In the genomic region with DNA sequence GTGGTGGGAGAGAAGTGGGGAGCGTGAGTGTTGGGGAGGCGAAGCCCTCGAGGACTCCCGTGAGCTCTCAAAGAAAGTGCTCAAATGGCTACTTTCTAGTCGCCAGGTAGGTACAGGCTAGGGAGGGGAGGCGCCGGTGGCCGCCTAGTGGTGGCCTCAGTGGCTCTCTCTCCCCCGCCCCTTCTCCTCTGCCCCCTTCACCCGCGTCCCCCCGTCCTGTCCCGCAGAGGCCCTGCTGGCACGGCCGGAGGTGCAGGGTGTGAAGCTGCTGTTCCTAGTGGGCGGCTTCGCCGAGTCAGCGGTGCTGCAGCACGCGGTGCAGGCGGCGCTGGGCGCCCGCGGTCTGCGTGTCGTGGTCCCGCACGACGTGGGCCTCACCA, we compare ENCODE assay signal across 15 cellular contexts. TPM values are rescaled to one million over a fixed set of nuclear protein-coding genes. Genes with fewer than 3 reads are reported as not detected.
DNase-seq lines count a peak whose midpoint lies in the region; TF ChIP-seq lines count a peak whose summit lies in the region.
"Had no signal": no experiment of that assay in that cellular context is flagged by ENCODE, and none has a peak within 500 bp of the region (broad histone marks: within the 10 kb centered on the region; RNA-seq: fewer than 3 reads in every experiment).

No MANE protein-coding gene starts in this region.

- peak overlapping the region; percentile 30 for H3K4me3 ChIP-seq in HEK293 (ENCODE audit: low read depth, low read length)
- peak overlapping the region; percentile 57 to 68 for H3K4me3 ChIP-seq in ascending aorta
- peak overlapping the region; percentile 50 for H3K4me3 ChIP-seq in iPS-18a (ENCODE audit: low read length)
- peak overlapping the region in 4 of 7 experiments; percentile 21 to 46 (median 40) for H3K4me3 ChIP-seq in skin epidermis

- H3K4me1 ChIP-seq in HEK293 (ENCODE audit: control insufficient read depth, insufficient read depth, low read length) (peaks cover 4% of the 10 kb centered on the region; the same call in 1 of the 2 replicates), ascending aorta (peaks cover 3 to 8% of the 10 kb centered on the region in 2 donors), iPS-18a (ENCODE audit: control insufficient read depth, low read depth, low read length) (peaks cover 8% of the 10 kb centered on the region)

- no peak overlapping the region for H3K27ac ChIP-seq in HEK293 (ENCODE audit: extremely low read depth, low read depth, low read length)
- H3K27ac ChIP-seq in ascending aorta, result no peak overlapping the region
- no peak overlapping the region for H3K27ac ChIP-seq in iPS-18a (ENCODE audit: low read length)
- no peak overlapping the region for H3K27ac ChIP-seq in skin epidermis

- CTCF ChIA-PET in HEK293 (lab: Yijun Ruan, JAX), result interaction anchor here (0.6 to 9.8 kb wide), 16 partner anchors 10 to 238 kb away, joined by 3 to 133 read pairs (median 5); a partner anchor contains a TSS

- DNase-seq in ascending aorta (ENCODE audit: low spot score in 2 of 2), result no peak
- DNase-seq in NCI-H748 treated with DMSO at 0.1 percent for 48 hours (lab: John Stamatoyannopoulos, UW), result no peak
- DNase-seq in epidermal melanocyte (ENCODE audit: insufficient read length, low spot score), result no peak
- no peak for DNase-seq in NCI-H524 treated with DMSO at 0.1 percent for 48 hours (lab: John Stamatoyannopoulos, UW)
- DNase-seq: hippocampal formation, NCI-H2227 treated with DMSO at 0.1 percent for 48 hours, OCI-M1 had no signal

- POLR2A ChIA-PET in HEK293 (lab: Yijun Ruan, JAX), result interaction anchor here (0.5 to 3.2 kb wide), 5 partner anchors 14 to 128 kb away, joined by 3 to 17 read pairs (median 4); a partner anchor contains a TSS

- no peaks in the 10 kb centered on the region for H3K9me3 ChIP-seq in HEK293 (ENCODE audit: control insufficient read depth, insufficient read depth, low read depth, low read length)
- H3K9me3 ChIP-seq in ascending aorta, result no peaks in the 10 kb centered on the region
- no peaks in the 10 kb centered on the region for H3K9me3 ChIP-seq in iPS-18a (ENCODE audit: control insufficient read depth, low read depth, low read length)

- TF ChIP-seq CTCF in HEK293 (tag by site-specific recombination; IDR thresholded peaks at IDR 0.05) (no peak), ascending aorta (IDR thresholded peaks at IDR 0.05) (no peak)

- no peak overlapping the region for H3K9ac ChIP-seq in iPS-18a (ENCODE audit: low read length)

- H3K27me3 ChIP-seq in ascending aorta (no peaks in the 10 kb centered on the region), iPS-18a (ENCODE audit: control insufficient read depth, insufficient read depth, low read length) (peaks cover 55% of the 10 kb centered on the region)

- intact Hi-C loops in ascending aorta (cut with DNase I), result no loop called here

- peaks cover 0 to 37% of the 10 kb centered on the region in 2 experiments; a peak in 1 of 3 replicates for H3K36me3 ChIP-seq in HEK293 (ENCODE audit: control insufficient read depth in 2 of 2, insufficient read depth in 1 of 2, low read length in 2 of 2)
- no peaks in the 10 kb centered on the region for H3K36me3 ChIP-seq in ascending aorta
- peaks cover 3% of the 10 kb centered on the region for H3K36me3 ChIP-seq in iPS-18a (ENCODE audit: control insufficient read depth, low read depth, low read length)

TF ChIP-seq in HEK293, 187 proteins besides CTCF, POLR2A, EP300 and RAD21:
- TF ChIP-seq ZNF549 (tag by site-specific recombination; IDR thresholded peaks at IDR 0.05) (no peak), ZNF2 (tag by site-specific recombination; IDR thresholded peaks at IDR 0.05) (no peak), ZNF621 (tag by site-specific recombination; IDR thresholded peaks at IDR 0.05) (no peak), ZNF335 (tag by site-specific recombination; conservative IDR thresholded peaks at IDR 0.05) (no peak), ZNF558 (tag by site-specific recombination; IDR thresholded peaks at IDR 0.05) (no peak), ZNF292 (tag by site-specific recombination; IDR thresholded peaks at IDR 0.05; ENCODE audit: borderline replicate concordance, low read depth) (no peak), ZXDB (tag by site-specific recombination; IDR thresholded peaks at IDR 0.05) (no peak), ZEB2 (tag by site-specific recombination; IDR thresholded peaks at IDR 0.05) (no peak), ZFP41 (tag by site-specific recombination; IDR thresholded peaks at IDR 0.05; ENCODE audit: borderline replicate concordance) (no peak), KLF16 (tag by site-specific recombination; IDR thresholded peaks at IDR 0.05) (no peak), ZNF677 (tag by site-specific recombination; IDR thresholded peaks at IDR 0.05) (no peak), MYNN (tag by site-specific recombination; IDR thresholded peaks at IDR 0.05; ENCODE audit: borderline replicate concordance) (no peak), BCL11A (tag by site-specific recombination; IDR thresholded peaks at IDR 0.05; ENCODE audit: low read depth) (no peak)
- TF ChIP-seq, protein P1, sequence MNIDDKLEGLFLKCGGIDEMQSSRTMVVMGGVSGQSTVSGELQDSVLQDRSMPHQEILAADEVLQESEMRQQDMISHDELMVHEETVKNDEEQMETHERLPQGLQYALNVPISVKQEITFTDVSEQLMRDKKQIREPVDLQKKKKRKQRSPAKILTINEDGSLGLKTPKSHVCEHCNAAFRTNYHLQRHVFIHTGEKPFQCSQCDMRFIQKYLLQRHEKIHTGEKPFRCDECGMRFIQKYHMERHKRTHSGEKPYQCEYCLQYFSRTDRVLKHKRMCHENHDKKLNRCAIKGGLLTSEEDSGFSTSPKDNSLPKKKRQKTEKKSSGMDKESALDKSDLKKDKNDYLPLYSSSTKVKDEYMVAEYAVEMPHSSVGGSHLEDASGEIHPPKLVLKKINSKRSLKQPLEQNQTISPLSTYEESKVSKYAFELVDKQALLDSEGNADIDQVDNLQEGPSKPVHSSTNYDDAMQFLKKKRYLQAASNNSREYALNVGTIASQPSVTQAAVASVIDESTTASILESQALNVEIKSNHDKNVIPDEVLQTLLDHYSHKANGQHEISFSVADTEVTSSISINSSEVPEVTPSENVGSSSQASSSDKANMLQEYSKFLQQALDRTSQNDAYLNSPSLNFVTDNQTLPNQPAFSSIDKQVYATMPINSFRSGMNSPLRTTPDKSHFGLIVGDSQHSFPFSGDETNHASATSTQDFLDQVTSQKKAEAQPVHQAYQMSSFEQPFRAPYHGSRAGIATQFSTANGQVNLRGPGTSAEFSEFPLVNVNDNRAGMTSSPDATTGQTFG (tag by site-specific recombination; IDR thresholded peaks at IDR 0.05; ENCODE audit: borderline replicate concordance), result no peak
- TF ChIP-seq, protein P2, sequence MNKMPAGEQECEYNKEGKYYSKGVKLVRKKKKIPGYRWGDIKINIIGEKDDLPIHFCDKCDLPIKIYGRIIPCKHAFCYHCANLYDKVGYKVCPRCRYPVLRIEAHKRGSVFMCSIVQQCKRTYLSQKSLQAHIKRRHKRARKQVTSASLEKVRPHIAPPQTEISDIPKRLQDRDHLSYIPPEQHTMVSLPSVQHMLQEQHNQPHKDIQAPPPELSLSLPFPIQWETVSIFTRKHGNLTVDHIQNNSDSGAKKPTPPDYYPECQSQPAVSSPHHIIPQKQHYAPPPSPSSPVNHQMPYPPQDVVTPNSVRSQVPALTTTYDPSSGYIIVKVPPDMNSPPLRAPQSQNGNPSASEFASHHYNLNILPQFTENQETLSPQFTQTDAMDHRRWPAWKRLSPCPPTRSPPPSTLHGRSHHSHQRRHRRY (tag by site-specific recombination; IDR thresholded peaks at IDR 0.05), result no peak
- TF ChIP-seq, protein P3, sequence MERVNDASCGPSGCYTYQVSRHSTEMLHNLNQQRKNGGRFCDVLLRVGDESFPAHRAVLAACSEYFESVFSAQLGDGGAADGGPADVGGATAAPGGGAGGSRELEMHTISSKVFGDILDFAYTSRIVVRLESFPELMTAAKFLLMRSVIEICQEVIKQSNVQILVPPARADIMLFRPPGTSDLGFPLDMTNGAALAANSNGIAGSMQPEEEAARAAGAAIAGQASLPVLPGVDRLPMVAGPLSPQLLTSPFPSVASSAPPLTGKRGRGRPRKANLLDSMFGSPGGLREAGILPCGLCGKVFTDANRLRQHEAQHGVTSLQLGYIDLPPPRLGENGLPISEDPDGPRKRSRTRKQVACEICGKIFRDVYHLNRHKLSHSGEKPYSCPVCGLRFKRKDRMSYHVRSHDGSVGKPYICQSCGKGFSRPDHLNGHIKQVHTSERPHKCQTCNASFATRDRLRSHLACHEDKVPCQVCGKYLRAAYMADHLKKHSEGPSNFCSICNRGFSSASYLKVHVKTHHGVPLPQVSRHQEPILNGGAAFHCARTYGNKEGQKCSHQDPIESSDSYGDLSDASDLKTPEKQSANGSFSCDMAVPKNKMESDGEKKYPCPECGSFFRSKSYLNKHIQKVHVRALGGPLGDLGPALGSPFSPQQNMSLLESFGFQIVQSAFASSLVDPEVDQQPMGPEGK (tag by site-specific recombination; IDR thresholded peaks at IDR 0.05), result no peak
- TF ChIP-seq, protein P4, sequence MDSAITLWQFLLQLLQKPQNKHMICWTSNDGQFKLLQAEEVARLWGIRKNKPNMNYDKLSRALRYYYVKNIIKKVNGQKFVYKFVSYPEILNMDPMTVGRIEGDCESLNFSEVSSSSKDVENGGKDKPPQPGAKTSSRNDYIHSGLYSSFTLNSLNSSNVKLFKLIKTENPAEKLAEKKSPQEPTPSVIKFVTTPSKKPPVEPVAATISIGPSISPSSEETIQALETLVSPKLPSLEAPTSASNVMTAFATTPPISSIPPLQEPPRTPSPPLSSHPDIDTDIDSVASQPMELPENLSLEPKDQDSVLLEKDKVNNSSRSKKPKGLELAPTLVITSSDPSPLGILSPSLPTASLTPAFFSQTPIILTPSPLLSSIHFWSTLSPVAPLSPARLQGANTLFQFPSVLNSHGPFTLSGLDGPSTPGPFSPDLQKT (IDR thresholded peaks at IDR 0.05; ENCODE audit: borderline replicate concordance, low read depth, low read length), result no peak

RNA-seq across cellular contexts. Expression of a gene that starts 16.3 kb away (rescaled TPM):
- 48.4 TPM for total RNA-seq in ascending aorta

RNA-seq across cellular contexts. Expression of a gene that starts 18.8 kb away (rescaled TPM):
- 64.8 TPM for total RNA-seq in ascending aorta
- total RNA-seq: activated T-helper 1 cell treated with anti-CD3 and anti-CD28 coated beads, Interleukin-12 subunit alpha, Interleukin-12 subunit beta, Interleukin-2, Interleukin-4 antibody, amounts not matched to agents 30 ng/mL and 10 ng/mL and 1 ng/mL, durations not matched to agents 14 hours and 24 hours and 36 hours; CD4-positive, CD25-positive, alpha-beta regulatory T cell; epithelial cell of proximal tubule; G401 had no signal

RNA-seq across cellular contexts. Expression of a gene that starts 30.0 kb away (rescaled TPM):
- total RNA-seq in ascending aorta, result not detected
- total RNA-seq: activated T-helper 1 cell treated with anti-CD3 and anti-CD28 coated beads, Interleukin-12 subunit alpha, Interleukin-12 subunit beta, Interleukin-2, Interleukin-4 antibody, amounts not matched to agents 30 ng/mL and 10 ng/mL and 1 ng/mL, durations not matched to agents 14 hours and 24 hours and 36 hours; CD4-positive, CD25-positive, alpha-beta regulatory T cell had no signal

RNA-seq across cellular contexts. Expression of a gene that starts 35.3 kb away (rescaled TPM):
- total RNA-seq in ascending aorta, result 173 TPM

RNA-seq across cellular contexts. Expression of a gene that starts 38.9 kb away (rescaled TPM):
- 23.2 TPM for total RNA-seq in ascending aorta
- total RNA-seq: activated T-helper 1 cell treated with anti-CD3 and anti-CD28 coated beads, Interleukin-12 subunit alpha, Interleukin-12 subunit beta, Interleukin-2, Interleukin-4 antibody, amounts not matched to agents 30 ng/mL and 10 ng/mL and 1 ng/mL, durations not matched to agents 14 hours and 24 hours and 36 hours; CD4-positive, CD25-positive, alpha-beta regulatory T cell; epithelial cell of proximal tubule; G401; pulmonary artery endothelial cell had no signal
